Comparison of ENCODE assay signal across 22 cellular contexts in genomic region chr20:4151342-4151741, GRCh38. TPM values are rescaled to one million over a fixed set of nuclear protein-coding genes. Genes with fewer than 3 reads are reported as not detected.
A peak's percentile ranks its signal among the peaks of the same experiment; 100 is the strongest.
DNase-seq lines count a peak whose midpoint lies in the region; ATAC-seq and TF ChIP-seq lines count a peak whose summit lies in the region.
"Had no signal": no experiment of that assay in that cellular context is flagged by ENCODE, and none has a peak within 500 bp of the region (broad histone marks: within the 10 kb centered on the region; RNA-seq: fewer than 3 reads in every experiment).

No MANE protein-coding gene starts in this region.

- no peaks in the 10 kb centered on the region for H3F3A ChIP-seq in GM23338 (replicated peaks; ENCODE audit: low read depth)

- peak overlapping the region; percentile 44 for H3K4me2 ChIP-seq in osteoblast (ENCODE audit: insufficient read depth, low read length)
- no peak overlapping the region for H3K4me2 ChIP-seq in GM23338

- H3K27me3 Mint-ChIP-seq in activated CD4-positive, alpha-beta T cell treated with anti-CD3 and anti-CD28 coated beads, Interleukin-2, amount 10 ng/mL, durations not matched to agents 24 days and 14 days: peaks cover 13% of the 10 kb centered on the region
- peaks cover 41% of the 10 kb centered on the region for H3K27me3 Mint-ChIP-seq in activated CD4-positive, alpha-beta T cell treated with anti-CD3 and anti-CD28 coated beads, Interleukin-2, amount 10 ng/mL, durations not matched to agents 7 days and 5 days
- H3K27me3 Mint-ChIP-seq in glutamatergic neuron (ENCODE audit: unreplicated experiment) (no peaks in the 10 kb centered on the region), GM23338 (ENCODE audit: insufficient read depth, low read depth, poor library complexity) (peaks cover 22% of the 10 kb centered on the region)

- peaks cover 34% of the 10 kb centered on the region for H3K4me1 Mint-ChIP-seq in activated CD4-positive, alpha-beta T cell treated with anti-CD3 and anti-CD28 coated beads, Interleukin-2, amount 10 ng/mL, durations not matched to agents 24 days and 14 days
- H3K4me1 Mint-ChIP-seq in activated CD4-positive, alpha-beta T cell treated with anti-CD3 and anti-CD28 coated beads, Interleukin-2, amount 10 ng/mL, durations not matched to agents 7 days and 5 days: peaks cover 31% of the 10 kb centered on the region
- H3K4me1 Mint-ChIP-seq in glutamatergic neuron (ENCODE audit: low read depth, unreplicated experiment): peaks cover 7% of the 10 kb centered on the region
- H3K4me1 Mint-ChIP-seq in GM23338: peaks cover 10% of the 10 kb centered on the region

- H3K9me3 ChIP-seq in Panc1 (ENCODE audit: control insufficient read depth, insufficient read depth, low read depth, low read length) (no peaks in the 10 kb centered on the region), osteoblast (ENCODE audit: low read depth, low read length) (no peaks in the 10 kb centered on the region)
- H3K9me3 ChIP-seq: lower lobe of right lung, pancreas, sigmoid colon, thoracic aorta had no signal

- ATAC-seq in Panc1: no peak
- ATAC-seq in GM23338: no peak
- ATAC-seq: lower lobe of right lung, pancreas, Right ventricle myocardium inferior had no signal

- no peak overlapping the region for H3K27ac Mint-ChIP-seq in activated CD4-positive, alpha-beta T cell treated with anti-CD3 and anti-CD28 coated beads, Interleukin-2, amount 10 ng/mL, durations not matched to agents 24 days and 14 days
- H3K27ac Mint-ChIP-seq in activated CD4-positive, alpha-beta T cell treated with anti-CD3 and anti-CD28 coated beads, Interleukin-2, amount 10 ng/mL, durations not matched to agents 7 days and 5 days: no peak overlapping the region
- H3K27ac Mint-ChIP-seq in glutamatergic neuron (ENCODE audit: unreplicated experiment): no peak overlapping the region
- no peak overlapping the region for H3K27ac Mint-ChIP-seq in GM23338

- H3K79me2 ChIP-seq in osteoblast (ENCODE audit: insufficient read depth, low read length) (peaks cover 71% of the 10 kb centered on the region), GM23338 (replicated peaks; ENCODE audit: insufficient read depth) (no peaks in the 10 kb centered on the region)

- CTCF ChIA-PET in activated CD4-positive, alpha-beta T cell treated with anti-CD3 and anti-CD28 coated beads, Interleukin-2, amount 10 ng/mL, durations not matched to agents 7 days and 5 days (lab: Charles Lee): no interaction called here
- CTCF ChIA-PET in Panc1 (lab: Charles Lee): no interaction called here

- peaks cover 28% of the 10 kb centered on the region for H3K36me3 Mint-ChIP-seq in activated CD4-positive, alpha-beta T cell treated with anti-CD3 and anti-CD28 coated beads, Interleukin-2, amount 10 ng/mL, durations not matched to agents 24 days and 14 days (ENCODE audit: low read depth)
- H3K36me3 Mint-ChIP-seq in activated CD4-positive, alpha-beta T cell treated with anti-CD3 and anti-CD28 coated beads, Interleukin-2, amount 10 ng/mL, durations not matched to agents 7 days and 5 days (ENCODE audit: low read depth): no peaks in the 10 kb centered on the region
- H3K36me3 Mint-ChIP-seq in glutamatergic neuron (ENCODE audit: unreplicated experiment) (no peaks in the 10 kb centered on the region), GM23338 (ENCODE audit: low read depth) (no peaks in the 10 kb centered on the region; the same call in 2 of the 3 replicates)
- H3K36me3 Mint-ChIP-seq: IgD-negative memory B cell had no signal

- H4K20me1 ChIP-seq in osteoblast (ENCODE audit: insufficient read depth, low read length) (peaks cover 51% of the 10 kb centered on the region), GM23338 (replicated peaks; ENCODE audit: insufficient read depth) (peaks cover 7% of the 10 kb centered on the region)

- DNase-seq in activated CD4-positive, alpha-beta T cell treated with anti-CD3 and anti-CD28 coated beads, Interleukin-2, amount 10 ng/mL, durations not matched to agents 24 days and 14 days: no peak
- no peak for DNase-seq in activated CD4-positive, alpha-beta T cell treated with anti-CD3 and anti-CD28 coated beads, Interleukin-2, amount 10 ng/mL, durations not matched to agents 7 days and 5 days
- no peak for DNase-seq in Panc1 (ENCODE audit: low read depth, low spot score)
- no peak for DNase-seq in glutamatergic neuron
- peak; percentile 69 for DNase-seq in osteoblast (ENCODE audit: insufficient read length, low spot score, missing footprints)
- DNase-seq in GM23338 (ENCODE audit: low spot score): no peak
- no peak for DNase-seq in stimulated activated CD4-positive, alpha-beta T cell treated with anti-CD3 and anti-CD28 coated beads, Interleukin-4, amount 100 ng/mL, for 24 hours
- no peak for DNase-seq in NCI-H526 treated with DMSO at 0.1 percent for 48 hours (lab: John Stamatoyannopoulos, UW)
- DNase-seq: activated CD4-positive, alpha-beta T cell treated with anti-CD3 and anti-CD28 coated beads, Interleukin-2, amount 50 U/mL, for 48 hours; activated naive CD4-positive, alpha-beta T cell; MM.1S; NCI-H2171 treated with DMSO at 0.1 percent for 48 hours; NCI-H526; SW 1271 had no signal

- in situ Hi-C loops in Panc1 (cut with HindIII; ENCODE audit: low pct_unique_long_range_greater_than_20kb, low sequenced_read_pairs): no loop called here

- no peak overlapping the region for H2AFZ ChIP-seq in osteoblast (ENCODE audit: low read length)
- H2AFZ ChIP-seq in GM23338: no peak overlapping the region

- H3K4me3 ChIP-seq in Panc1 (ENCODE audit: low read depth in 2 of 2, low read length in 2 of 2): peak overlapping the region in 1 of 2 experiments; percentile 22; a peak in 1 of 4 replicates
- H3K4me3 ChIP-seq in osteoblast (ENCODE audit: insufficient read depth, low read length): no peak overlapping the region
- no peak overlapping the region for H3K4me3 ChIP-seq in GM23338
- H3K4me3 ChIP-seq: lower lobe of right lung, pancreas, sigmoid colon, thoracic aorta had no signal

- no peak for TF ChIP-seq CTCF in Panc1 (IDR thresholded peaks at IDR 0.05)
- no peak for TF ChIP-seq CTCF in glutamatergic neuron (IDR thresholded peaks at IDR 0.05; ENCODE audit: partially characterized antibody, unreplicated experiment)
- TF ChIP-seq CTCF in osteoblast (IDR thresholded peaks at IDR 0.05; ENCODE audit: extremely low read depth, low read depth, low read length): no peak
- TF ChIP-seq CTCF in GM23338 (conservative IDR thresholded peaks at IDR 0.05; ENCODE audit: low read depth in 2 of 2): no peak

- no peaks in the 10 kb centered on the region for H3K9me3 Mint-ChIP-seq in activated CD4-positive, alpha-beta T cell treated with anti-CD3 and anti-CD28 coated beads, Interleukin-2, amount 10 ng/mL, durations not matched to agents 24 days and 14 days
- H3K9me3 Mint-ChIP-seq in activated CD4-positive, alpha-beta T cell treated with anti-CD3 and anti-CD28 coated beads, Interleukin-2, amount 10 ng/mL, durations not matched to agents 7 days and 5 days: no peaks in the 10 kb centered on the region
- H3K9me3 Mint-ChIP-seq in glutamatergic neuron (ENCODE audit: unreplicated experiment) (peaks cover 3% of the 10 kb centered on the region), GM23338 (no peaks in the 10 kb centered on the region)
- H3K9me3 Mint-ChIP-seq: IgD-negative memory B cell had no signal

- peak overlapping the region; percentile 54 for H3K4me3 Mint-ChIP-seq in activated CD4-positive, alpha-beta T cell treated with anti-CD3 and anti-CD28 coated beads, Interleukin-2, amount 10 ng/mL, durations not matched to agents 24 days and 14 days
- H3K4me3 Mint-ChIP-seq in activated CD4-positive, alpha-beta T cell treated with anti-CD3 and anti-CD28 coated beads, Interleukin-2, amount 10 ng/mL, durations not matched to agents 7 days and 5 days: no peak overlapping the region
- peak overlapping the region; percentile 60 for H3K4me3 Mint-ChIP-seq in glutamatergic neuron (ENCODE audit: unreplicated experiment)
- H3K4me3 Mint-ChIP-seq in GM23338: no peak overlapping the region; the same call in 2 of the 3 replicates

- H3K36me3 ChIP-seq in Panc1 (ENCODE audit: control insufficient read depth, insufficient read depth, low read length): peaks cover 2% of the 10 kb centered on the region; the same call in 1 of the 2 replicates
- H3K36me3 ChIP-seq in osteoblast (ENCODE audit: insufficient read depth, low read length): peaks cover 4% of the 10 kb centered on the region
- no peaks in the 10 kb centered on the region for H3K36me3 ChIP-seq in GM23338 (ENCODE audit: insufficient read depth)
- H3K36me3 ChIP-seq: lower lobe of right lung, pancreas, sigmoid colon, thoracic aorta had no signal

- H3K27me3 ChIP-seq in Panc1 (ENCODE audit: control insufficient read depth, insufficient read depth, low read length): no peaks in the 10 kb centered on the region
- H3K27me3 ChIP-seq in osteoblast (ENCODE audit: insufficient read depth, low read length): no peaks in the 10 kb centered on the region
- peaks cover 24% of the 10 kb centered on the region for H3K27me3 ChIP-seq in GM23338 (ENCODE audit: insufficient read depth)
- H3K27me3 ChIP-seq: pancreas, sigmoid colon had no signal

- H3K9me2 ChIP-seq in GM23338 (ENCODE audit: insufficient read depth): no peaks in the 10 kb centered on the region

- POLR2A ChIA-PET in activated CD4-positive, alpha-beta T cell treated with anti-CD3 and anti-CD28 coated beads, Interleukin-2, amount 10 ng/mL, durations not matched to agents 7 days and 5 days (lab: Charles Lee): no interaction called here
- POLR2A ChIA-PET in Panc1 (lab: Charles Lee): no interaction called here

- no TSS peak for BruUV-seq in Panc1 (replicated peaks; lab: Mats Ljungman, UMichigan)

- H3K4me1 ChIP-seq in Panc1 (ENCODE audit: control insufficient read depth, insufficient read depth, low read length) (peaks cover 55% of the 10 kb centered on the region), osteoblast (ENCODE audit: insufficient read depth, low read length) (peaks cover 42% of the 10 kb centered on the region), GM23338 (ENCODE audit: insufficient read depth) (peaks cover 13% of the 10 kb centered on the region)

- intact Hi-C loops in activated CD4-positive, alpha-beta T cell treated with anti-CD3 and anti-CD28 coated beads, Interleukin-2, amount 10 ng/mL, durations not matched to agents 24 days and 14 days (cut with micrococcal nuclease): no loop called here
- intact Hi-C loops in Panc1 (cut with micrococcal nuclease; ENCODE audit: unreplicated experiment): loop anchor here (5.0 kb wide), 1 partner anchor 39 kb away; no protein-coding TSS in a partner anchor

- H3K27ac ChIP-seq in Panc1 (ENCODE audit: low read length): peak overlapping the region; percentile 20; the same call in 1 of the 2 replicates
- H3K27ac ChIP-seq in osteoblast (ENCODE audit: low read depth, low read length): peak overlapping the region; percentile 83
- H3K27ac ChIP-seq in GM23338 (ENCODE audit: low read depth): no peak overlapping the region
- H3K27ac ChIP-seq: C4-2B, HL-60, lower lobe of right lung, pancreas, sigmoid colon, thoracic aorta had no signal

RNA-seq across cellular contexts. Expression of gene SMOX, which starts 2.7 kb away (rescaled TPM):
- 25.4 and 26.6 TPM in 2 replicates for total RNA-seq in activated CD4-positive, alpha-beta T cell treated with anti-CD3 and anti-CD28 coated beads, Interleukin-2, amount 10 ng/mL, durations not matched to agents 24 days and 14 days
- total RNA-seq in activated CD4-positive, alpha-beta T cell treated with anti-CD3 and anti-CD28 coated beads, Interleukin-2, amount 10 ng/mL, durations not matched to agents 7 days and 5 days: 1 to 10 TPM; 3.3 to 3.4 TPM
- total RNA-seq in Panc1 (2021; ENCODE audit: unreplicated experiment) (33.8 TPM), glutamatergic neuron (ENCODE audit: unreplicated experiment) (14.8 TPM), osteoblast (10.5 and 11.2 TPM in 2 replicates)
- 27.6 TPM for polyA plus RNA-seq in Panc1 (2012; ENCODE audit: insufficient read length)
- total RNA-seq in GM23338 (2014; rRNA removed; shearing (Covaris generic)): 4.8 and 7.9 TPM in 2 replicates
- 7.0 and 7.9 TPM in 2 replicates for polyA plus RNA-seq in GM23338 (2016; fragmentation: Nextera tagmentation; extraction: Ambion mirVana)

Comparison
In these comparisons a context has a peak if more than half of its experiments do, and no peak if none do; other contexts are left out.
1. H3K4me3 Mint-ChIP-seq: peak in activated CD4-positive, alpha-beta T cell treated with anti-CD3 and anti-CD28 coated beads, Interleukin-2, amount 10 ng/mL, durations not matched to agents 24 days and 14 days (single experiment) and glutamatergic neuron (single experiment); none in activated CD4-positive, alpha-beta T cell treated with anti-CD3 and anti-CD28 coated beads, Interleukin-2, amount 10 ng/mL, durations not matched to agents 7 days and 5 days (single experiment) and GM23338 (single experiment).